Comparison of ENCODE assay signal across 22 cellular contexts in genomic region chr10:103556383-103557007, GRCh38.
DNase-seq lines count a peak whose midpoint lies in the region; ATAC-seq lines count a peak whose summit lies in the region.
"Had no signal": no experiment of that assay in that cellular context is flagged by ENCODE, and none has a peak within 500 bp of the region (broad histone marks: within the 10 kb centered on the region; RNA-seq: fewer than 3 reads in every experiment).

No MANE protein-coding gene starts in this region.

- H3K4me2 ChIP-seq in BLaER1 = peak overlapping the region; percentile 94

- H3K27me3 ChIP-seq in BLaER1 (peaks cover 36% of the 10 kb centered on the region), mucosa of rectum (ENCODE audit: control insufficient read depth in 2 of 2, insufficient read depth in 2 of 2, low read length in 2 of 2) (peaks cover 4 to 5% of the 10 kb centered on the region in 2 donors)
- H3K27me3 ChIP-seq: breast epithelium had no signal

- H3K27ac ChIP-seq in BLaER1 (no peak overlapping the region), angular gyrus (ENCODE audit: low read depth, low read length) (peak overlapping the region; percentile 36), mucosa of rectum (ENCODE audit: low read depth in 2 of 2, low read length in 2 of 2) (peak overlapping the region; percentile 45 to 52)
- H3K27ac ChIP-seq: breast epithelium, epithelial cell of prostate, left lung, neutrophil, tibial nerve, VCaP had no signal

- H3K4me3 ChIP-seq in BLaER1 = no peak overlapping the region
- peak overlapping the region; percentile 65 to 69 for H3K4me3 ChIP-seq in mucosa of rectum (ENCODE audit: low read length in 2 of 2)
- H3K4me3 ChIP-seq: breast epithelium, left lung, tibial nerve had no signal

- no peak overlapping the region for H3K9ac ChIP-seq in BLaER1
- H3K9ac ChIP-seq in mucosa of rectum (ENCODE audit: low read depth in 1 of 2, low read length in 2 of 2) = peak overlapping the region; percentile 38 to 52

- peaks cover 12% of the 10 kb centered on the region for H4K20me1 ChIP-seq in BLaER1

- intact Hi-C loops in posterior vena cava (cut with DNase I) = no loop called here

- no peaks in the 10 kb centered on the region for H3K36me3 ChIP-seq in BLaER1
- H3K36me3 ChIP-seq in mucosa of rectum (ENCODE audit: control insufficient read depth in 2 of 2, insufficient read depth in 2 of 2, low read length in 2 of 2) = no peaks in the 10 kb centered on the region
- H3K36me3 ChIP-seq: breast epithelium, left lung, neutrophil, tibial nerve had no signal

- peaks cover 84% of the 10 kb centered on the region for H3K4me1 ChIP-seq in BLaER1
- H3K4me1 ChIP-seq in mucosa of rectum (ENCODE audit: control insufficient read depth in 2 of 2, insufficient read depth in 2 of 2, low read length in 2 of 2) = peaks cover 0 to 21% of the 10 kb centered on the region in 2 donors

- no peak for ATAC-seq in HG03354 (IDR thresholded peaks at IDR 0.05; ENCODE audit: poor library complexity, severe bottlenecking, unreplicated experiment)
- ATAC-seq: left lung had no signal

- H3K9me3 ChIP-seq in BLaER1 (peaks cover 6% of the 10 kb centered on the region; the same call in 1 of the 2 replicates), mucosa of rectum (ENCODE audit: control insufficient read depth in 2 of 2, low read length in 2 of 2) (no peaks in the 10 kb centered on the region)
- H3K9me3 ChIP-seq: left lung, neutrophil had no signal

- DNase-seq in posterior vena cava (ENCODE audit: low spot score) (peak; percentile 58), NCI-H510A (lab: John Stamatoyannopoulos, UW) (no peak), NCI-H1436 (lab: John Stamatoyannopoulos, UW) (no peak)
- no peak for DNase-seq in central memory CD4-positive, alpha-beta T cell
- DNase-seq: activated CD4-positive, alpha-beta T cell treated with anti-CD3 and anti-CD28 coated beads, Interleukin-2, amount 50 U/mL, for 48 hours; activated effector memory CD4-positive, alpha-beta T cell treated with anti-CD3 and anti-CD28 coated beads, Interleukin-2, amount 50 U/mL, for 16 hours; Calu3; EL; GOT3; left lung; NCI-H1417; retina; stimulated activated CD4-positive, alpha-beta T cell treated with anti-CD3 and anti-CD28 coated beads, Interleukin-2, amount 100 ng/mL, for 48 hours had no signal
